ENCODE assay signal across 8 cellular contexts in the genomic region with DNA sequence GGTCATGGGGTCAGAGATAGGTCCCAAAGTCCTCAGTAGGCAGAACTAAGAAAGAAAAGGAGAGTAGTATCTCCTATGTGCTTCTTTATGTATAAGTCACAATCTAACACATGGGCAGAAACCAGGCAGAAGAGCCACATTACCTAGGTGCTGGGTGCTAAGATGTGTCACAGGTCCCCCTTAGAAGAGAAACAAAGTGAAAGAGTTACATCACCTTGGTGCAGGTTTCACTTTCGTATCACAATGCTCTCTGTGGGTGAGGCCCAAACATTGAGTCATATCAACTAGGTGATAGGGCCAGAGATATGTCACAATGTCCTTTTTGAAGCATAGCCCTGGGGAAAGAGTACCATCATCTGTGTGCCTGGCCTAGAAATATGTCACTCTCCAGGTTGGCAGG.
DNase-seq lines count a peak whose midpoint lies in the region; ATAC-seq lines count a peak whose summit lies in the region.
"Not testable (repeated sequence)": the region's sequence is repeated elsewhere in the genome, so short reads cannot be mapped to it uniquely, and the experiment has no call there.

No MANE protein-coding gene starts in this region.

- H3K36me3 Mint-ChIP-seq in activated naive CD4-positive, alpha-beta T cell treated with anti-CD3 and anti-CD28 coated beads, Interleukin-2, amount 50 U/mL, for 72 hours; stimulated activated effector memory CD8-positive, alpha-beta T cell treated with anti-CD3 and anti-CD28 coated beads, Interleukin-12 subunit alpha, Interleukin-12 subunit beta, amount 100 ng/mL, for 72 hours: not testable (repeated sequence)

- not testable (repeated sequence) for H3K27ac Mint-ChIP-seq in activated naive CD4-positive, alpha-beta T cell treated with anti-CD3 and anti-CD28 coated beads, Interleukin-2, amount 50 U/mL, for 72 hours; stimulated activated effector memory CD8-positive, alpha-beta T cell treated with anti-CD3 and anti-CD28 coated beads, Interleukin-12 subunit alpha, Interleukin-12 subunit beta, amount 100 ng/mL, for 72 hours

- not testable (repeated sequence) for H3K4me1 Mint-ChIP-seq in stimulated activated effector memory CD8-positive, alpha-beta T cell treated with anti-CD3 and anti-CD28 coated beads, Interleukin-12 subunit alpha, Interleukin-12 subunit beta, amount 100 ng/mL, for 72 hours

- peak; percentile 99 for ATAC-seq in GM18868 (IDR thresholded peaks at IDR 0.05; ENCODE audit: unreplicated experiment)
- ATAC-seq in GM21367 (IDR thresholded peaks at IDR 0.05; ENCODE audit: unreplicated experiment): peak; percentile 71
- ATAC-seq in HG02588 (IDR thresholded peaks at IDR 0.05; ENCODE audit: unreplicated experiment): peak; percentile 96
- ATAC-seq in HG02884 (IDR thresholded peaks at IDR 0.05; ENCODE audit: unreplicated experiment): peak; percentile 96
- ATAC-seq in HG03432 (IDR thresholded peaks at IDR 0.05; ENCODE audit: unreplicated experiment): peak; percentile 99
- peak; percentile 95 for ATAC-seq in HG03565 (IDR thresholded peaks at IDR 0.05; ENCODE audit: unreplicated experiment)
- peak; percentile 88 to 96 for ATAC-seq in activated naive CD4-positive, alpha-beta T cell treated with anti-CD3 and anti-CD28 coated beads, Interleukin-2, amount 50 U/mL, for 72 hours
- peak; percentile 93 for ATAC-seq in stimulated activated effector memory CD8-positive, alpha-beta T cell treated with anti-CD3 and anti-CD28 coated beads, Interleukin-12 subunit alpha, Interleukin-12 subunit beta, amount 100 ng/mL, for 72 hours

- not testable (repeated sequence) for H3K9me3 Mint-ChIP-seq in activated naive CD4-positive, alpha-beta T cell treated with anti-CD3 and anti-CD28 coated beads, Interleukin-2, amount 50 U/mL, for 72 hours; stimulated activated effector memory CD8-positive, alpha-beta T cell treated with anti-CD3 and anti-CD28 coated beads, Interleukin-12 subunit alpha, Interleukin-12 subunit beta, amount 100 ng/mL, for 72 hours

- H3K4me3 Mint-ChIP-seq in stimulated activated effector memory CD8-positive, alpha-beta T cell treated with anti-CD3 and anti-CD28 coated beads, Interleukin-12 subunit alpha, Interleukin-12 subunit beta, amount 100 ng/mL, for 72 hours: not testable (repeated sequence)

- not testable (repeated sequence) for DNase-seq in activated naive CD4-positive, alpha-beta T cell treated with anti-CD3 and anti-CD28 coated beads, Interleukin-2, amount 50 U/mL, for 72 hours (ENCODE audit: low spot score in 2 of 2); stimulated activated effector memory CD8-positive, alpha-beta T cell treated with anti-CD3 and anti-CD28 coated beads, Interleukin-12 subunit alpha, Interleukin-12 subunit beta, amount 100 ng/mL, for 72 hours (ENCODE audit: low spot score in 2 of 2)
